In the genomic region with DNA sequence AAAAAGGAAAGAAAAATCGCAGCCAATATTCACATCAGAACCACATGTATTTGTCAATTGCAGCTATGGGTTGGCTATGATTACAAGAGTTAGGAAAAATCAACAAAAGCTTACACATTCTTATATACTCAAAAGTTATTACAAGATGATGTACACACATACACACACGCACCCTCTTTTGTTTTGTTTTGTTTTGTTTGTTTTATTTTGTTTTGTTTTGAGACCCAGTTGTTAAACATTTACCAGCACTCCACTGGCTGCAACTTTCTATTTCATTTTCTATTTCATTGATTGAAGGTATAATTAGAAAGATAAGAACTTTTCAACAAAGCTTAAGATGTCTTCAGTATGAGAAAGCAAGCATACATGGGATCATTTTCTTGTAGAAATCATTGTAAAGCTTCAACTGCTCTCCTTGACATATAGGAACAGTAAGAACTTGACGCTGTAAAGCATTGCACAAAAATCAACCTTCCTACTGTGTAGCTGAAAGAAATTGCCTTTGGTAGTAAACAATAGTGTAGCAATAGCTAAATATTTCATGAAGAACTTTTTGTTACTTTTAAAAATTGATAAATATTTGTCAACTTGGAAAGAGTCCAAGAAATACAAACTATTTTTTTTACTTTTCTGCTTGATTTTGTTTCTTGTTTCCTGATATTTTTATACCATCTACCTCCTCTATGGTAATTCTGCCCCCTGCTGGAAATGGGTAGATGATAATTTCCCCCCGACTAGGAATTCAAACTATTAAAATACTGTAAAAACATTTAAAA, we compare ENCODE assay signal across 8 cellular contexts.
DNase-seq lines count a peak whose midpoint lies in the region; ATAC-seq and TF ChIP-seq lines count a peak whose summit lies in the region.

No MANE protein-coding gene starts in this region.

- H3K4me3 ChIP-seq in GM12865 (ENCODE audit: low read depth, low read length) (no peak overlapping the region), MG63 (no peak overlapping the region), osteoblast (ENCODE audit: insufficient read depth, low read length) (no peak overlapping the region)

- TF ChIP-seq CTCF in GM12865 (IDR thresholded peaks at IDR 0.05; ENCODE audit: insufficient read depth, low read depth, low read length, missing control alignments) = peak; percentile 30
- TF ChIP-seq CTCF in osteoblast (IDR thresholded peaks at IDR 0.05; ENCODE audit: extremely low read depth, low read depth, low read length) = peak; percentile 72

- no peaks in the 10 kb centered on the region for H3K4me1 Mint-ChIP-seq in activated CD8-positive, alpha-beta T cell treated with anti-CD3 and anti-CD28 coated beads, Interleukin-2, amount 10 ng/mL, durations not matched to agents 7 days and 5 days (ENCODE audit: low read depth)

- H3K27me3 Mint-ChIP-seq in activated CD8-positive, alpha-beta T cell treated with anti-CD3 and anti-CD28 coated beads, Interleukin-2, amount 10 ng/mL, durations not matched to agents 7 days and 5 days (ENCODE audit: low read depth) = no peaks in the 10 kb centered on the region

- H3K36me3 ChIP-seq in MG63 (no peaks in the 10 kb centered on the region), osteoblast (ENCODE audit: insufficient read depth, low read length) (no peaks in the 10 kb centered on the region)

- H3K9me3 ChIP-seq in MG63 (no peaks in the 10 kb centered on the region), osteoblast (ENCODE audit: low read depth, low read length) (no peaks in the 10 kb centered on the region)

- no peak overlapping the region for H3K4me3 Mint-ChIP-seq in activated CD8-positive, alpha-beta T cell treated with anti-CD3 and anti-CD28 coated beads, Interleukin-2, amount 10 ng/mL, durations not matched to agents 7 days and 5 days

- CTCF ChIA-PET in activated CD8-positive, alpha-beta T cell treated with anti-CD3 and anti-CD28 coated beads, Interleukin-2, amount 10 ng/mL, durations not matched to agents 7 days and 5 days (lab: Charles Lee) = interaction anchor here (1.6 kb wide), 1 partner anchor 259 kb away, joined by 6 read pairs; no protein-coding TSS in a partner anchor

- no peaks in the 10 kb centered on the region for H3K9me3 Mint-ChIP-seq in activated CD8-positive, alpha-beta T cell treated with anti-CD3 and anti-CD28 coated beads, Interleukin-2, amount 10 ng/mL, durations not matched to agents 7 days and 5 days (ENCODE audit: insufficient read depth)

- POLR2A ChIA-PET in activated CD8-positive, alpha-beta T cell treated with anti-CD3 and anti-CD28 coated beads, Interleukin-2, amount 10 ng/mL, durations not matched to agents 7 days and 5 days (lab: Charles Lee) = no interaction called here

- H2AFZ ChIP-seq in osteoblast (ENCODE audit: low read length) = peak overlapping the region; percentile 23

- no peaks in the 10 kb centered on the region for H4K20me1 ChIP-seq in osteoblast (ENCODE audit: insufficient read depth, low read length)

- no peak for ATAC-seq in activated CD8-positive, alpha-beta T cell treated with anti-CD3 and anti-CD28 coated beads, Interleukin-2, amount 10 ng/mL, durations not matched to agents 7 days and 5 days

- H3K27me3 ChIP-seq in MG63 (no peaks in the 10 kb centered on the region), osteoblast (ENCODE audit: insufficient read depth, low read length) (peaks cover 2% of the 10 kb centered on the region)

- H3K36me3 Mint-ChIP-seq in activated CD8-positive, alpha-beta T cell treated with anti-CD3 and anti-CD28 coated beads, Interleukin-2, amount 10 ng/mL, durations not matched to agents 7 days and 5 days (ENCODE audit: low read depth) = no peaks in the 10 kb centered on the region

- no peak overlapping the region for H3K27ac Mint-ChIP-seq in activated CD8-positive, alpha-beta T cell treated with anti-CD3 and anti-CD28 coated beads, Interleukin-2, amount 10 ng/mL, durations not matched to agents 7 days and 5 days

- H3K27ac ChIP-seq in osteoblast (ENCODE audit: low read depth, low read length) = no peak overlapping the region

- H3K79me2 ChIP-seq in osteoblast (ENCODE audit: insufficient read depth, low read length) = no peaks in the 10 kb centered on the region

- DNase-seq in GM12865 (ENCODE audit: low read depth) = peak; percentile 16
- DNase-seq in MG63 = peak; percentile 1
- DNase-seq in dedifferentiated amniotic fluid mesenchymal stem cell (ENCODE audit: extremely low spot score) = peak; percentile 85
- DNase-seq in osteoblast (ENCODE audit: insufficient read length, low spot score, missing footprints) = no peak
- no peak for DNase-seq in epidermal melanocyte (ENCODE audit: insufficient read length, low spot score)
- no peak for DNase-seq in NCI-H1048 (lab: John Stamatoyannopoulos, UW)
- no peak for DNase-seq in activated CD8-positive, alpha-beta T cell treated with anti-CD3 and anti-CD28 coated beads, Interleukin-2, amount 10 ng/mL, durations not matched to agents 7 days and 5 days
- DNase-seq in 8988T = no peak

- H3K4me1 ChIP-seq in osteoblast (ENCODE audit: insufficient read depth, low read length) = peaks cover 11% of the 10 kb centered on the region

- H3K4me2 ChIP-seq in osteoblast (ENCODE audit: insufficient read depth, low read length) = peak overlapping the region; percentile 58

Comparison
In these comparisons a context has a peak if more than half of its experiments do, and no peak if none do; other contexts are left out.
1. DNase-seq: peak in GM12865 (single experiment), MG63 (single experiment) and dedifferentiated amniotic fluid mesenchymal stem cell (single experiment); none in osteoblast (single experiment), epidermal melanocyte (single experiment), NCI-H1048 (single experiment), activated CD8-positive, alpha-beta T cell treated with anti-CD3 and anti-CD28 coated beads, Interleukin-2, amount 10 ng/mL, durations not matched to agents 7 days and 5 days (single experiment) and 8988T (single experiment).